9 cellular contexts compared by ENCODE assay signal in genomic region chr6:356828-357251, GRCh38. TPM values are rescaled to one million over a fixed set of nuclear protein-coding genes. Genes with fewer than 3 reads are reported as not detected.
DNase-seq lines count a peak whose midpoint lies in the region; ATAC-seq lines count a peak whose summit lies in the region.
"Had no signal": no experiment of that assay in that cellular context is flagged by ENCODE, and none has a peak within 500 bp of the region (broad histone marks: within the 10 kb centered on the region; RNA-seq: fewer than 3 reads in every experiment).

No MANE protein-coding gene starts in this region.

- no peaks in the 10 kb centered on the region for H3K36me3 Mint-ChIP-seq in activated T-helper 1 cell treated with anti-CD3 and anti-CD28 coated beads, Interleukin-12 subunit alpha, Interleukin-12 subunit beta, Interleukin-2, Interleukin-4 antibody, amounts not matched to agents 30 ng/mL and 10 ng/mL and 1 ng/mL, durations not matched to agents 14 hours and 24 hours and 36 hours (ENCODE audit: low read depth)

- no peaks in the 10 kb centered on the region for H3K9me3 Mint-ChIP-seq in activated T-helper 1 cell treated with anti-CD3 and anti-CD28 coated beads, Interleukin-12 subunit alpha, Interleukin-12 subunit beta, Interleukin-2, Interleukin-4 antibody, amounts not matched to agents 30 ng/mL and 10 ng/mL and 1 ng/mL, durations not matched to agents 14 hours and 24 hours and 36 hours

- no peaks in the 10 kb centered on the region for H3K27me3 Mint-ChIP-seq in activated T-helper 1 cell treated with anti-CD3 and anti-CD28 coated beads, Interleukin-12 subunit alpha, Interleukin-12 subunit beta, Interleukin-2, Interleukin-4 antibody, amounts not matched to agents 30 ng/mL and 10 ng/mL and 1 ng/mL, durations not matched to agents 14 hours and 24 hours and 36 hours (ENCODE audit: insufficient read depth)

- no peak overlapping the region for H3K27ac Mint-ChIP-seq in activated T-helper 1 cell treated with anti-CD3 and anti-CD28 coated beads, Interleukin-12 subunit alpha, Interleukin-12 subunit beta, Interleukin-2, Interleukin-4 antibody, amounts not matched to agents 30 ng/mL and 10 ng/mL and 1 ng/mL, durations not matched to agents 14 hours and 24 hours and 36 hours

- no peak overlapping the region for H3K4me3 Mint-ChIP-seq in activated T-helper 1 cell treated with anti-CD3 and anti-CD28 coated beads, Interleukin-12 subunit alpha, Interleukin-12 subunit beta, Interleukin-2, Interleukin-4 antibody, amounts not matched to agents 30 ng/mL and 10 ng/mL and 1 ng/mL, durations not matched to agents 14 hours and 24 hours and 36 hours

- DNase-seq in left ventricle myocardium superior, result peak; percentile 73
- no peak for DNase-seq in H4 (ENCODE audit: low spot score)
- no peak for DNase-seq in AG20443 (ENCODE audit: low spot score)
- no peak for DNase-seq in activated T-helper 1 cell treated with anti-CD3 and anti-CD28 coated beads, Interleukin-12 subunit alpha, Interleukin-12 subunit beta, Interleukin-2, Interleukin-4 antibody, amounts not matched to agents 30 ng/mL and 10 ng/mL and 1 ng/mL, durations not matched to agents 14 hours and 24 hours and 36 hours (ENCODE audit: low spot score)
- DNase-seq: MV-4-11 had no signal

- ATAC-seq in GM18511 (IDR thresholded peaks at IDR 0.05; ENCODE audit: unreplicated experiment) (peak; percentile 53), GM19467 (IDR thresholded peaks at IDR 0.05; ENCODE audit: unreplicated experiment) (peak; percentile 41), HG03108 (IDR thresholded peaks at IDR 0.05; ENCODE audit: unreplicated experiment) (peak; percentile 56), left ventricle myocardium superior (peak; percentile 70)

- intact Hi-C loops in left ventricle myocardium superior (cut with micrococcal nuclease), result no loop called here
- intact Hi-C loops in activated T-helper 1 cell treated with anti-CD3 and anti-CD28 coated beads, Interleukin-12 subunit alpha, Interleukin-12 subunit beta, Interleukin-2, Interleukin-4 antibody, amounts not matched to agents 30 ng/mL and 10 ng/mL and 1 ng/mL, durations not matched to agents 14 hours and 24 hours and 36 hours (cut with micrococcal nuclease), result no loop called here

- H3K4me1 Mint-ChIP-seq in activated T-helper 1 cell treated with anti-CD3 and anti-CD28 coated beads, Interleukin-12 subunit alpha, Interleukin-12 subunit beta, Interleukin-2, Interleukin-4 antibody, amounts not matched to agents 30 ng/mL and 10 ng/mL and 1 ng/mL, durations not matched to agents 14 hours and 24 hours and 36 hours (ENCODE audit: low read depth), result peaks cover 4% of the 10 kb centered on the region

RNA-seq across cellular contexts. Expression of gene IRF4, which starts 34.7 kb away (rescaled TPM):
- total RNA-seq in left ventricle myocardium superior, result 0.32 TPM
- not detected in 2 replicates for total RNA-seq in H4 (2014; rRNA removed; shearing (Covaris generic))
- 911 and 929 TPM in 2 replicates for total RNA-seq in activated T-helper 1 cell treated with anti-CD3 and anti-CD28 coated beads, Interleukin-12 subunit alpha, Interleukin-12 subunit beta, Interleukin-2, Interleukin-4 antibody, amounts not matched to agents 30 ng/mL and 10 ng/mL and 1 ng/mL, durations not matched to agents 14 hours and 24 hours and 36 hours
- total RNA-seq: lung microvascular endothelial cell had no signal

Comparison
In these comparisons a context has a peak if more than half of its experiments do, and no peak if none do; other contexts are left out.
1. RNA of gene IRF4, which starts 34.7 kb away (total RNA-seq): 911 to 929 TPM in activated T-helper 1 cell treated with anti-CD3 and anti-CD28 coated beads, Interleukin-12 subunit alpha, Interleukin-12 subunit beta, Interleukin-2, Interleukin-4 antibody, amounts not matched to agents 30 ng/mL and 10 ng/mL and 1 ng/mL, durations not matched to agents 14 hours and 24 hours and 36 hours; 0.32 TPM in left ventricle myocardium superior (single experiment) and not detected in H4; every median in the first group is over 100 times any median in the second.
2. Peak in every context shown above with its lines, with median percentiles within 50 percentile points of each other: ATAC-seq.